ENCODE assay signal across 27 cellular contexts in genomic region chr20:12968472-12968871, GRCh38.
"Had no signal": no experiment of that assay in that cellular context is flagged by ENCODE, and none has a peak within 500 bp of the region (broad histone marks: within the 10 kb centered on the region; RNA-seq: fewer than 3 reads in every experiment).

No MANE protein-coding gene starts in this region.

- H3K4me1 Mint-ChIP-seq: activated naive CD8-positive, alpha-beta T cell treated with anti-CD3 and anti-CD28 coated beads, Interleukin-2, amount 10 ng/mL, durations not matched to agents 7 days and 5 days had no signal

- H3K4me3 Mint-ChIP-seq: activated CD8-positive, alpha-beta T cell treated with anti-CD3 and anti-CD28 coated beads for 36 hours; activated naive CD4-positive, alpha-beta T cell treated with anti-CD3 and anti-CD28 coated beads, Interleukin-2, amount 10 ng/mL, durations not matched to agents 7 days and 5 days; activated naive CD8-positive, alpha-beta T cell treated with anti-CD3 and anti-CD28 coated beads, Interleukin-2, amount 10 ng/mL, durations not matched to agents 7 days and 5 days; activated T-cell treated with anti-CD3 and anti-CD28 coated beads, Interleukin-2, amount 50 U/mL, for 4 hours; brain had no signal

- H3K9me3 Mint-ChIP-seq: activated CD8-positive, alpha-beta T cell treated with anti-CD3 and anti-CD28 coated beads for 36 hours; activated naive CD4-positive, alpha-beta T cell treated with anti-CD3 and anti-CD28 coated beads, Interleukin-2, amount 10 ng/mL, durations not matched to agents 7 days and 5 days; activated naive CD4-positive, alpha-beta T cell treated with anti-CD3 and anti-CD28 coated beads, Interleukin-2, amount 50 U/mL, for 72 hours; activated T-cell treated with anti-CD3 and anti-CD28 coated beads, Interleukin-2, amount 50 U/mL, for 4 hours had no signal

- H3K4me1 ChIP-seq: ascending aorta, breast epithelium, colonic mucosa, esophagus muscularis mucosa, heart right ventricle had no signal

- H3K9me3 ChIP-seq: ascending aorta, breast epithelium, colonic mucosa, esophagus muscularis mucosa, gastroesophageal sphincter, heart right ventricle had no signal

- DNase-seq: activated CD4-positive, alpha-beta T cell treated with anti-CD3 and anti-CD28 coated beads for 4 hours; activated CD4-positive, alpha-beta T cell treated with anti-CD3 and anti-CD28 coated beads, Interleukin-2, amount 50 U/mL, for 1 hour; activated CD4-positive, alpha-beta T cell treated with anti-CD3 and anti-CD28 coated beads, Interleukin-2, amount 50 U/mL, for 48 hours; activated CD4-positive, CD25-positive, alpha-beta regulatory T cell; activated CD4-positive, CD25-positive, alpha-beta regulatory T cell treated with anti-CD3 and anti-CD28 coated beads, Interleukin-2, amount 50 U/mL, for 72 hours; activated CD8-positive, alpha-beta memory T cell treated with anti-CD3 and anti-CD28 coated beads for 24 hours; activated CD8-positive, alpha-beta T cell treated with anti-CD3 and anti-CD28 coated beads for 36 hours; activated gamma-delta T cell; activated naive CD4-positive, alpha-beta T cell; activated naive CD4-positive, alpha-beta T cell treated with anti-CD3 and anti-CD28 coated beads, Interleukin-2, amount 10 ng/mL, durations not matched to agents 7 days and 5 days; activated naive CD8-positive, alpha-beta T cell treated with anti-CD3 and anti-CD28 coated beads, Interleukin-2, amount 10 ng/mL, durations not matched to agents 7 days and 5 days; activated T-cell treated with anti-CD3 and anti-CD28 coated beads, Interleukin-2, amount 50 U/mL, for 4 hours; central memory CD4-positive, alpha-beta T cell; cerebellar nuclear complex; colonic mucosa; effector CD8-positive, alpha-beta T cell; erythroblast; foreskin melanocyte; heart right ventricle; T-helper 2 cell had no signal

- H3K27ac ChIP-seq: ascending aorta, breast epithelium, cardiac muscle cell, colonic mucosa, esophagus muscularis mucosa, gastroesophageal sphincter, heart right ventricle had no signal

- H3K4me3 ChIP-seq: ascending aorta, breast epithelium, cardiac muscle cell, colonic mucosa, esophagus muscularis mucosa, gastroesophageal sphincter, heart right ventricle had no signal

- H3K27ac Mint-ChIP-seq: activated CD8-positive, alpha-beta T cell treated with anti-CD3 and anti-CD28 coated beads for 36 hours; activated naive CD4-positive, alpha-beta T cell treated with anti-CD3 and anti-CD28 coated beads, Interleukin-2, amount 10 ng/mL, durations not matched to agents 7 days and 5 days; activated naive CD4-positive, alpha-beta T cell treated with anti-CD3 and anti-CD28 coated beads, Interleukin-2, amount 50 U/mL, for 72 hours; activated naive CD8-positive, alpha-beta T cell treated with anti-CD3 and anti-CD28 coated beads, Interleukin-2, amount 10 ng/mL, durations not matched to agents 7 days and 5 days; brain had no signal

- H3K36me3 ChIP-seq: ascending aorta, breast epithelium, cardiac muscle cell, colonic mucosa, esophagus muscularis mucosa, gastroesophageal sphincter, heart right ventricle had no signal

- H3K27me3 ChIP-seq: ascending aorta, breast epithelium, cardiac muscle cell, colonic mucosa, esophagus muscularis mucosa, gastroesophageal sphincter, heart right ventricle had no signal

- H3K36me3 Mint-ChIP-seq: activated naive CD4-positive, alpha-beta T cell treated with anti-CD3 and anti-CD28 coated beads, Interleukin-2, amount 10 ng/mL, durations not matched to agents 7 days and 5 days; activated naive CD8-positive, alpha-beta T cell treated with anti-CD3 and anti-CD28 coated beads, Interleukin-2, amount 10 ng/mL, durations not matched to agents 7 days and 5 days had no signal

- H3K27me3 Mint-ChIP-seq: activated CD8-positive, alpha-beta T cell treated with anti-CD3 and anti-CD28 coated beads for 36 hours; activated naive CD4-positive, alpha-beta T cell treated with anti-CD3 and anti-CD28 coated beads, Interleukin-2, amount 10 ng/mL, durations not matched to agents 7 days and 5 days had no signal

- ATAC-seq: activated CD8-positive, alpha-beta T cell treated with anti-CD3 and anti-CD28 coated beads for 36 hours; gastroesophageal sphincter; heart right ventricle had no signal
